Comparison of ENCODE assay signal across 1 cellular context in the genomic region with DNA sequence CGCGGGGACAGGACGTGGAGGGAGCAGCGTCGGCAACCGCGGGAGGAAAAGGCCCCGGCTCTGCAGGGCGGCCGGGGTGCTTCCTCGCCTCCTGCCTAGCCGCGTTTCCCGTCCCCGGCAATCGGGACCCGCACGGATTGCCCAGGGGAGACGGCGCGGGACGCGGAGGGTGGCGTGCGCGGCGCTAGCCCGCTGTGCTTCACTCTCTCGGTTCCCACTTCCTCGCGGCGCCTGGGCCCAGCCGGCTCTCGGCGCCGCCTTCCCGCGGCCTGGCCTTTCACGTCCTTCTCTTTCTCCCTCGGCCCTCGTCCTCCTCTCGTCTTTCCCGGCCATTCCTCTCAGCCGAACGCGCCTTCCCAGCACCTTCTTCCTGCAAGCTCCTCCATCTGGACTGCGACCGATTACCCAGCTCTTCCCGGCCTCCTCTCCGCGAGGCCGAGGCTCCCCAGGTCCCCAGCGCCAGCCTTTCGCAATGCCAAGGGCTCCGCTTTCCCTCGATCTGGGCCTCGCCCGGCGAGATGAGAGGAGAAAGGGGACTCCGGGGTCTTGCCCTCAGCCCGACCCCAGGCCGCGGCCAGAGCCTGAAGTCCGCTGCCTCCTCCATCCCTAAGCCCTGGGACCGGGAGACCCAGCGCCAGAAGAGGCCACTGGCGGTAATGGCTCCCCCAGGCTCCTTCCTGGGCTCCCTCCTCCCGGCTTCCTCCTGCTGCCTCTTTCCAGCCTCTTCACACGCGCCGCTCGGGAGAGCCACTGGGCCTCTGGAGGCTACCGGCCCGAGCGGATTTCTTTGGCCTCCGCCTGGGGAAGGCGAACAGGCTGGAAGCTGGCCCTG.
TF ChIP-seq lines count a peak whose summit lies in the region.

No MANE protein-coding gene starts in this region.

TF ChIP-seq in HepG2, 621 proteins besides CTCF, POLR2A, EP300 and RAD21 (continued from another document and continues in another):
- TF ChIP-seq, protein P1, sequence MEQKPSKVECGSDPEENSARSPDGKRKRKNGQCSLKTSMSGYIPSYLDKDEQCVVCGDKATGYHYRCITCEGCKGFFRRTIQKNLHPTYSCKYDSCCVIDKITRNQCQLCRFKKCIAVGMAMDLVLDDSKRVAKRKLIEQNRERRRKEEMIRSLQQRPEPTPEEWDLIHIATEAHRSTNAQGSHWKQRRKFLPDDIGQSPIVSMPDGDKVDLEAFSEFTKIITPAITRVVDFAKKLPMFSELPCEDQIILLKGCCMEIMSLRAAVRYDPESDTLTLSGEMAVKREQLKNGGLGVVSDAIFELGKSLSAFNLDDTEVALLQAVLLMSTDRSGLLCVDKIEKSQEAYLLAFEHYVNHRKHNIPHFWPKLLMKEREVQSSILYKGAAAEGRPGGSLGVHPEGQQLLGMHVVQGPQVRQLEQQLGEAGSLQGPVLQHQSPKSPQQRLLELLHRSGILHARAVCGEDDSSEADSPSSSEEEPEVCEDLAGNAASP (CRISPR knock-in tag; IDR thresholded peaks at IDR 0.05; ENCODE audit: borderline replicate concordance) = no peak
- TF ChIP-seq ZNF670 (CRISPR knock-in tag; IDR thresholded peaks at IDR 0.05; ENCODE audit: borderline replicate concordance) (no peak), KMT2A (CRISPR knock-in tag; IDR thresholded peaks at IDR 0.05) (no peak; the same call in 1 of the 2 replicates), ARID2 (CRISPR knock-in tag; IDR thresholded peaks at IDR 0.05; ENCODE audit: borderline replicate concordance) (peak; percentile 91), ATF1 (CRISPR knock-in tag; IDR thresholded peaks at IDR 0.05) (no peak), SRSF1 (optimal IDR thresholded peaks at IDR 0.05; ENCODE audit: low read depth, low read length) (no peak), SOX5 (CRISPR knock-in tag; IDR thresholded peaks at IDR 0.05; ENCODE audit: borderline replicate concordance) (no peak), CEBPB (IDR thresholded peaks at IDR 0.05; ENCODE audit: borderline replicate concordance, low read depth, low read length) (peak; percentile 79; the same call in 1 of the 2 replicates), KDM1A (CRISPR knock-in tag; IDR thresholded peaks at IDR 0.05) (no peak), SMAD1 (CRISPR knock-in tag; IDR thresholded peaks at IDR 0.05; ENCODE audit: borderline replicate concordance, low read depth) (no peak), ZBTB20 (CRISPR knock-in tag; IDR thresholded peaks at IDR 0.05; ENCODE audit: borderline replicate concordance, low read depth) (no peak), ZNF138 (CRISPR knock-in tag; IDR thresholded peaks at IDR 0.05; ENCODE audit: low read depth) (no peak; the same call in 1 of the 2 replicates), ZNF251 (CRISPR knock-in tag; IDR thresholded peaks at IDR 0.05) (no peak), ZNF205 (CRISPR knock-in tag; IDR thresholded peaks at IDR 0.05) (no peak), ZNF777 (CRISPR knock-in tag; IDR thresholded peaks at IDR 0.05) (peak; percentile 55; the same call in 1 of the 2 replicates), ZNF644 (CRISPR knock-in tag; IDR thresholded peaks at IDR 0.05; ENCODE audit: low read depth) (no peak), SKI (IDR thresholded peaks at IDR 0.05; ENCODE audit: partially characterized antibody) (no peak), ZNF451 (CRISPR knock-in tag; IDR thresholded peaks at IDR 0.05) (no peak), JDP2 (CRISPR knock-in tag; IDR thresholded peaks at IDR 0.05; ENCODE audit: borderline replicate concordance) (no peak; the same call in 1 of the 2 replicates), ZNF33A (CRISPR knock-in tag; IDR thresholded peaks at IDR 0.05; ENCODE audit: borderline replicate concordance) (no peak), ZNF850 (CRISPR knock-in tag; conservative IDR thresholded peaks at IDR 0.05) (no peak), ZBTB42 (CRISPR knock-in tag; IDR thresholded peaks at IDR 0.05) (no peak), PHB2 (IDR thresholded peaks at IDR 0.05; ENCODE audit: partially characterized antibody) (no peak), IKZF1 (IDR thresholded peaks at IDR 0.05) (no peak), ZFP1 (CRISPR knock-in tag; IDR thresholded peaks at IDR 0.05) (no peak), ZFY (CRISPR knock-in tag; IDR thresholded peaks at IDR 0.05) (peak; percentile 86), ZNF547 (CRISPR knock-in tag; IDR thresholded peaks at IDR 0.05) (peak; percentile 80), ZNF296 (CRISPR knock-in tag; conservative IDR thresholded peaks at IDR 0.05) (0 out of 2 replicates have a peak, but pooled peaks have one; percentile 2), NCOR1 (IDR thresholded peaks at IDR 0.05; ENCODE audit: borderline replicate concordance, low read length) (no peak), NFRKB (IDR thresholded peaks at IDR 0.05) (no peak), SMARCE1 (IDR thresholded peaks at IDR 0.05; ENCODE audit: borderline replicate concordance) (no peak), NFE2 (CRISPR knock-in tag; IDR thresholded peaks at IDR 0.05) (no peak), NONO (IDR thresholded peaks at IDR 0.05) (no peak), NONO (CRISPR knock-in tag; conservative IDR thresholded peaks at IDR 0.05) (0 out of 2 replicates have a peak, but pooled peaks have one; percentile 46), MAFK (conservative IDR thresholded peaks at IDR 0.05 in 1 of 2, IDR thresholded peaks at IDR 0.05 in 1 of 2; ENCODE audit: low read length in 2 of 2) (no peak), ZNF572 (CRISPR knock-in tag; IDR thresholded peaks at IDR 0.05) (no peak), MTA3 (CRISPR knock-in tag; IDR thresholded peaks at IDR 0.05) (no peak)
- TF ChIP-seq, protein P2, sequence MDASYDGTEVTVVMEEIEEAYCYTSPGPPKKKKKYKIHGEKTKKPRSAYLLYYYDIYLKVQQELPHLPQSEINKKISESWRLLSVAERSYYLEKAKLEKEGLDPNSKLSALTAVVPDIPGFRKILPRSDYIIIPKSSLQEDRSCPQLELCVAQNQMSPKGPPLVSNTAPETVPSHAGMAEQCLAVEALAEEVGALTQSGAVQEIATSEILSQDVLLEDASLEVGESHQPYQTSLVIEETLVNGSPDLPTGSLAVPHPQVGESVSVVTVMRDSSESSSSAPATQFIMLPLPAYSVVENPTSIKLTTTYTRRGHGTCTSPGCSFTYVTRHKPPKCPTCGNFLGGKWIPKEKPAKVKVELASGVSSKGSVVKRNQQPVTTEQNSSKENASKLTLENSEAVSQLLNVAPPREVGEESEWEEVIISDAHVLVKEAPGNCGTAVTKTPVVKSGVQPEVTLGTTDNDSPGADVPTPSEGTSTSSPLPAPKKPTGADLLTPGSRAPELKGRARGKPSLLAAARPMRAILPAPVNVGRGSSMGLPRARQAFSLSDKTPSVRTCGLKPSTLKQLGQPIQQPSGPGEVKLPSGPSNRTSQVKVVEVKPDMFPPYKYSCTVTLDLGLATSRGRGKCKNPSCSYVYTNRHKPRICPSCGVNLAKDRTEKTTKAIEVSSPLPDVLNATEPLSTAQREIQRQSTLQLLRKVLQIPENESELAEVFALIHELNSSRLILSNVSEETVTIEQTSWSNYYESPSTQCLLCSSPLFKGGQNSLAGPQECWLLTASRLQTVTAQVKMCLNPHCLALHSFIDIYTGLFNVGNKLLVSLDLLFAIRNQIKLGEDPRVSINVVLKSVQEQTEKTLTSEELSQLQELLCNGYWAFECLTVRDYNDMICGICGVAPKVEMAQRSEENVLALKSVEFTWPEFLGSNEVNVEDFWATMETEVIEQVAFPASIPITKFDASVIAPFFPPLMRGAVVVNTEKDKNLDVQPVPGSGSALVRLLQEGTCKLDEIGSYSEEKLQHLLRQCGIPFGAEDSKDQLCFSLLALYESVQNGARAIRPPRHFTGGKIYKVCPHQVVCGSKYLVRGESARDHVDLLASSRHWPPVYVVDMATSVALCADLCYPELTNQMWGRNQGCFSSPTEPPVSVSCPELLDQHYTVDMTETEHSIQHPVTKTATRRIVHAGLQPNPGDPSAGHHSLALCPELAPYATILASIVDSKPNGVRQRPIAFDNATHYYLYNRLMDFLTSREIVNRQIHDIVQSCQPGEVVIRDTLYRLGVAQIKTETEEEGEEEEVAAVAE (CRISPR knock-in tag; IDR thresholded peaks at IDR 0.05; ENCODE audit: borderline replicate concordance) = no peak
- TF ChIP-seq, protein P3, sequence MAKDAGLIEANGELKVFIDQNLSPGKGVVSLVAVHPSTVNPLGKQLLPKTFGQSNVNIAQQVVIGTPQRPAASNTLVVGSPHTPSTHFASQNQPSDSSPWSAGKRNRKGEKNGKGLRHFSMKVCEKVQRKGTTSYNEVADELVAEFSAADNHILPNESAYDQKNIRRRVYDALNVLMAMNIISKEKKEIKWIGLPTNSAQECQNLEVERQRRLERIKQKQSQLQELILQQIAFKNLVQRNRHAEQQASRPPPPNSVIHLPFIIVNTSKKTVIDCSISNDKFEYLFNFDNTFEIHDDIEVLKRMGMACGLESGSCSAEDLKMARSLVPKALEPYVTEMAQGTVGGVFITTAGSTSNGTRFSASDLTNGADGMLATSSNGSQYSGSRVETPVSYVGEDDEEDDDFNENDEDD (CRISPR knock-in tag; IDR thresholded peaks at IDR 0.05; ENCODE audit: borderline replicate concordance) = no peak; the same call in none of the 2 replicates
- TF ChIP-seq, protein P4, sequence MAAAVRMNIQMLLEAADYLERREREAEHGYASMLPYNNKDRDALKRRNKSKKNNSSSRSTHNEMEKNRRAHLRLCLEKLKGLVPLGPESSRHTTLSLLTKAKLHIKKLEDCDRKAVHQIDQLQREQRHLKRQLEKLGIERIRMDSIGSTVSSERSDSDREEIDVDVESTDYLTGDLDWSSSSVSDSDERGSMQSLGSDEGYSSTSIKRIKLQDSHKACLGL (CRISPR knock-in tag; IDR thresholded peaks at IDR 0.05) = no peak
- TF ChIP-seq, protein P5, sequence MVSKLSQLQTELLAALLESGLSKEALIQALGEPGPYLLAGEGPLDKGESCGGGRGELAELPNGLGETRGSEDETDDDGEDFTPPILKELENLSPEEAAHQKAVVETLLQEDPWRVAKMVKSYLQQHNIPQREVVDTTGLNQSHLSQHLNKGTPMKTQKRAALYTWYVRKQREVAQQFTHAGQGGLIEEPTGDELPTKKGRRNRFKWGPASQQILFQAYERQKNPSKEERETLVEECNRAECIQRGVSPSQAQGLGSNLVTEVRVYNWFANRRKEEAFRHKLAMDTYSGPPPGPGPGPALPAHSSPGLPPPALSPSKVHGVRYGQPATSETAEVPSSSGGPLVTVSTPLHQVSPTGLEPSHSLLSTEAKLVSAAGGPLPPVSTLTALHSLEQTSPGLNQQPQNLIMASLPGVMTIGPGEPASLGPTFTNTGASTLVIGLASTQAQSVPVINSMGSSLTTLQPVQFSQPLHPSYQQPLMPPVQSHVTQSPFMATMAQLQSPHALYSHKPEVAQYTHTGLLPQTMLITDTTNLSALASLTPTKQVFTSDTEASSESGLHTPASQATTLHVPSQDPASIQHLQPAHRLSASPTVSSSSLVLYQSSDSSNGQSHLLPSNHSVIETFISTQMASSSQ (IDR thresholded peaks at IDR 0.05; ENCODE audit: low read depth) = no peak
- TF ChIP-seq, protein P5 (CRISPR knock-in tag; IDR thresholded peaks at IDR 0.05; ENCODE audit: borderline replicate concordance) = no peak
- TF ChIP-seq, protein P6, sequence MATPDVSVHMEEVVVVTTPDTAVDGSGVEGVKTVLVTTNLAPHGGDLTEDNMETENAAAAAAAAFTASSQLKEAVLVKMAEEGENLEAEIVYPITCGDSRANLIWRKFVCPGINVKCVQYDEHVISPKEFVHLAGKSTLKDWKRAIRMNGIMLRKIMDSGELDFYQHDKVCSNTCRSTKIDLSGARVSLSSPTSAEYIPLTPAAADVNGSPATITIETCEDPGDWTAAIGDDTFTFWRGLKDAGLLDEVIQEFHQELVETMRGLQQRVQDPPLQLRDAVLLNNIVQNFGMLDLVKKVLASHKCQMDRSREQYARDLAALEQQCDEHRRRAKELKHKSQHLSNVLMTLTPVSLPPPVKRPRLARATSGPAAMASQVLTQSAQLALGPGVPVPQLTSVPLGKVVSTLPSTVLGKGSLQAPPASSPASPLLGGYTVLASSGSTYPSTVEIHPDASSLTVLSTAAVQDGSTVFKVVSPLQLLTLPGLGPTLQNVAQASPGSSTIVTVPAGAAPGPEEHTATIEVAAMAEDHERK (CRISPR knock-in tag; IDR thresholded peaks at IDR 0.05; ENCODE audit: low read depth) = no peak
- TF ChIP-seq, protein P7, sequence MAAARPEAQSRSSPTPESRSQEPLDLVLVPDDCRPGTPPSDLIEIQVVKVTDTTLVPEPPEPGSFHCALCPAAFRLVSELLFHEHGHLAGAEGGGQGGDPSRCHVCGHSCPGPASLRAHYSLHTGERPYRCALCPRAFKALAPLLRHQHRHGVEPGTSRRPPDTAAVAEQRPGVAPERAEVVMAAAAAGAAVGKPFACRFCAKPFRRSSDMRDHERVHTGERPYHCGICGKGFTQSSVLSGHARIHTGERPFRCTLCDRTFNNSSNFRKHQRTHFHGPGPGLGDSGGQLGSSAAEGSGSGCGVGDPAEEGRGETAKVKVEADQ (CRISPR knock-in tag; IDR thresholded peaks at IDR 0.05; ENCODE audit: borderline replicate concordance) = no peak
- TF ChIP-seq, protein P8, sequence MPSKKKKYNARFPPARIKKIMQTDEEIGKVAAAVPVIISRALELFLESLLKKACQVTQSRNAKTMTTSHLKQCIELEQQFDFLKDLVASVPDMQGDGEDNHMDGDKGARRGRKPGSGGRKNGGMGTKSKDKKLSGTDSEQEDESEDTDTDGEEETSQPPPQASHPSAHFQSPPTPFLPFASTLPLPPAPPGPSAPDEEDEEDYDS (CRISPR knock-in tag; IDR thresholded peaks at IDR 0.05) = no peak
- TF ChIP-seq, protein P9, sequence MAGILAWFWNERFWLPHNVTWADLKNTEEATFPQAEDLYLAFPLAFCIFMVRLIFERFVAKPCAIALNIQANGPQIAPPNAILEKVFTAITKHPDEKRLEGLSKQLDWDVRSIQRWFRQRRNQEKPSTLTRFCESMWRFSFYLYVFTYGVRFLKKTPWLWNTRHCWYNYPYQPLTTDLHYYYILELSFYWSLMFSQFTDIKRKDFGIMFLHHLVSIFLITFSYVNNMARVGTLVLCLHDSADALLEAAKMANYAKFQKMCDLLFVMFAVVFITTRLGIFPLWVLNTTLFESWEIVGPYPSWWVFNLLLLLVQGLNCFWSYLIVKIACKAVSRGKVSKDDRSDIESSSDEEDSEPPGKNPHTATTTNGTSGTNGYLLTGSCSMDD (CRISPR knock-in tag; IDR thresholded peaks at IDR 0.05) = peak; percentile 58; the same call in 1 of the 2 replicates
- TF ChIP-seq, protein P10, sequence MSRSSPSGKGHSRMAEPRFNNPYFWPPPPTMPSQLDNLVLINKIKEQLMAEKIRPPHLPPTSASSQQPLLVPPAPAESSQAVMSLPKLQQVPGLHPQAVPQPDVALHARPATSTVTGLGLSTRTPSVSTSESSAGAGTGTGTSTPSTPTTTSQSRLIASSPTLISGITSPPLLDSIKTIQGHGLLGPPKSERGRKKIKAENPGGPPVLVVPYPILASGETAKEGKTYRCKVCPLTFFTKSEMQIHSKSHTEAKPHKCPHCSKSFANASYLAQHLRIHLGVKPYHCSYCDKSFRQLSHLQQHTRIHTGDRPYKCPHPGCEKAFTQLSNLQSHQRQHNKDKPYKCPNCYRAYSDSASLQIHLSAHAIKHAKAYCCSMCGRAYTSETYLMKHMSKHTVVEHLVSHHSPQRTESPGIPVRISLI (CRISPR knock-in tag; IDR thresholded peaks at IDR 0.05; ENCODE audit: borderline replicate concordance) = peak; percentile 32; the same call in 1 of the 2 replicates
